In the genomic region with DNA sequence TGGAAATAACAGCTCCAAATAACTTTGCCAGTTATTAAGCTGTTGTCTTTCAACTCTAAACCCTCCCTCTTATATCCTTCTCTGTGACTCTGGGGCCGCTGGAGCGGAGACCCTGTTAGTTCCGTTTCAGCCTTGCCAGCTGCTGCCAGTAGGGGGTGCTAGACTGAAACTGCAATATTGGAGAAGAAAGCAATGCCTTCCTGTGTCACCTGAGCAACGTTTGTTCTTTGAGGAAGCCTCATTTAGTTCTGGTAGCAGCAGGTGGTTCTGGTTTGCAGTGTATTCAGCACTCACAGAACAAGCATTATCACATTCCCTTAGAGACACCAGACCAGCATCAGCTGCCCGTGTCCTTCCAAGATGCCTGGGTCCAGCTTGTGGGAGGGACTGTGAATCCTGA, we compare ENCODE assay signal across 8 cellular contexts. TPM values are rescaled to one million over a fixed set of nuclear protein-coding genes. Genes with fewer than 3 reads are reported as not detected.
DNase-seq lines count a peak whose midpoint lies in the region; ATAC-seq, FAIRE-seq and TF ChIP-seq lines count a peak whose summit lies in the region.

No MANE protein-coding gene starts in this region.

- H3K27me3 Mint-ChIP-seq in CD14-positive monocyte (ENCODE audit: low read depth in 3 of 3): peaks cover 0 to 3% (median 3%) of the 10 kb centered on the region in 3 donors

- no peak for ATAC-seq in GM21515 (IDR thresholded peaks at IDR 0.05; ENCODE audit: unreplicated experiment)
- ATAC-seq in GM21737 (IDR thresholded peaks at IDR 0.05; ENCODE audit: unreplicated experiment): no peak

- H3K27ac Mint-ChIP-seq in CD14-positive monocyte: no peak overlapping the region

- intact Hi-C loops in CD14-positive monocyte (cut with micrococcal nuclease): no loop called here

- CTCF ChIA-PET in RWPE1 (lab: Yijun Ruan, JAX): interaction anchor here (0.8 to 1.3 kb wide), 4 partner anchors 8 to 219 kb away, joined by 3 to 5 read pairs (median 4); no protein-coding TSS in a partner anchor

- TF ChIP-seq CTCF in CD14-positive monocyte (IDR thresholded peaks at IDR 0.05): peak; percentile 75
- peak; percentile 52 for TF ChIP-seq CTCF in RWPE1 (conservative IDR thresholded peaks at IDR 0.05; ENCODE audit: low read depth)

- DNase-seq in CD14-positive monocyte (ENCODE audit: low spot score) (no peak), GM19239 (ENCODE audit: insufficient read length, low spot score) (peak; percentile 26), RWPE1 (ENCODE audit: low spot score) (no peak), iPS-NIHi11 (ENCODE audit: low spot score) (peak; percentile 68), GM12892 (ENCODE audit: insufficient read length) (no peak), putamen (ENCODE audit: low spot score) (no peak)

- POLR2A ChIA-PET in RWPE1 (lab: Yijun Ruan, JAX; ENCODE audit: low non-redundant PET): no interaction called here

- no peaks in the 10 kb centered on the region for H3K4me1 Mint-ChIP-seq in CD14-positive monocyte

- no peak overlapping the region for H3K4me3 Mint-ChIP-seq in CD14-positive monocyte

- no peaks in the 10 kb centered on the region for H3K36me3 Mint-ChIP-seq in CD14-positive monocyte

- TF ChIP-seq POLR2A in GM12892 (IDR thresholded peaks at IDR 0.05; ENCODE audit: low read depth, low read length): no peak

- H3K27ac ChIP-seq in RWPE1: no peak overlapping the region

- peaks cover 0 to 8% (median 0%) of the 10 kb centered on the region in 7 donors for H3K9me3 Mint-ChIP-seq in CD14-positive monocyte

- peak; percentile 64 for FAIRE-seq in GM19239 (lab: Jason Lieb, UNC)
- FAIRE-seq in GM12892 (lab: Jason Lieb, UNC): no peak

RNA-seq across cellular contexts. Expression of a gene that starts 22.9 kb away (rescaled TPM):
- under 1 TPM; 0.70 to 0.85 TPM for polyA plus RNA-seq in CD14-positive monocyte
- polyA plus RNA-seq in GM12892 (2012; ENCODE audit: missing spikeins): 0.83 TPM

Comparison
In these comparisons a context has a peak if more than half of its experiments do, and no peak if none do; other contexts are left out.
1. DNase-seq: peak in GM19239 (single experiment) and iPS-NIHi11 (single experiment); none in CD14-positive monocyte (single experiment), RWPE1 (single experiment), GM12892 (single experiment) and putamen (single experiment).